In the genomic region with DNA sequence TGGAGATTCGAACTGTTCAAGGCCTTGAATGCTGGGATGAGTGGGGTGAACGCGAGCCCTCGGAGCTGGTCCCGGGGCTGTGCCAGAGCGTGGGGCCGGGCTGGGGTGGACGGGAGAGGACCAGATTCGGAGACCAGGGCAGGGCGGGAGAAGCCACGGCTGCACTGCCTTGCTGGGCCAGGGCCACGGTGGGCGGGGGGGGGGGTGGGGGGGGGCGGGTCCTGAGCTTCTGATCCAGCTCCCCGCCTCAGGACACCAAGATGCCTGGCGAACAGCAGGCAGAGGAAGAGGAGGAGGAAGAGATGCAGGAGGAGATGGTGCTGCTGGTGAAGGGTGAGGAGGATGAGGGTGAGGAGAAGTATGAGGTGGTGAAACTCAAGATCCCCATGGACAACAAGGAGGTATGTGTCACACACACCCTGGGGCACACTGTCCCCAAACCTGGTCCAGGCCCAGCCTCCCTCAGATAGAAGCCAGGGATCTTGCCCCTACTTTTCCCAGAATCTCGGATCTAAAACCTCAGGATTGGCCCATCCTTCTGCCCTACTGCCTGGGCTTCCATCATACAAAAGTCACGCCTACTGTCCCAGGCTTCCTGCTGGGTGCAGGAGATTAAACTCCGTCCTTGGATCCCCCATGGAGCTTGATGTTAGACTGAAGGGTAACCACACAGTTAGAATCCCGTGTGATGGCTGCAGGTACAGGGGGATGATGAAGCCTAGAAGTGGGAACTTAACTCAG, we compare ENCODE assay signal across 9 cellular contexts. TPM values are rescaled to one million over a fixed set of nuclear protein-coding genes. Genes with fewer than 3 reads are reported as not detected.
DNase-seq lines count a peak whose midpoint lies in the region; ATAC-seq, FAIRE-seq and TF ChIP-seq lines count a peak whose summit lies in the region.
"Had no signal": no experiment of that assay in that cellular context is flagged by ENCODE, and none has a peak within 500 bp of the region (broad histone marks: within the 10 kb centered on the region; RNA-seq: fewer than 3 reads in every experiment).

No MANE protein-coding gene starts in this region.

- peak overlapping the region; percentile 72 for H3K4me3 Mint-ChIP-seq in Calu3 (ENCODE audit: low read depth, unreplicated experiment)
- peak overlapping the region; percentile 85 for H3K4me3 Mint-ChIP-seq in type B pancreatic cell

- peak overlapping the region; percentile 46 for H3K9ac ChIP-seq in mammary epithelial cell (ENCODE audit: insufficient read depth, low read length)
- peak overlapping the region; percentile 88 for H3K9ac ChIP-seq in HepG2 (ENCODE audit: insufficient read depth, low read depth, low read length)

- no peak overlapping the region for H3K27ac Mint-ChIP-seq in Calu3 (ENCODE audit: unreplicated experiment)
- H3K27ac Mint-ChIP-seq in type B pancreatic cell: peak overlapping the region; percentile 9

- H3K79me2 ChIP-seq in mammary epithelial cell (ENCODE audit: insufficient read depth, low read length) (peaks cover 10% of the 10 kb centered on the region), HepG2 (ENCODE audit: insufficient read depth, low read length) (peaks cover 9% of the 10 kb centered on the region)

- dilution Hi-C loops in mammary epithelial cell (cut with HindIII; ENCODE audit: low sequenced_read_pairs): no loop called here

- 17% methylated on average over 16 of the region's 20 CpGs for WGBS in mammary epithelial cell (ENCODE audit: low coverage, missing lambda C conversion rate)
- 11% methylated on average over 19 of the region's 20 CpGs for WGBS in HepG2 (ENCODE audit: low lambda C conversion rate)

- H3K36me3 Mint-ChIP-seq in Calu3 (ENCODE audit: insufficient read depth, unreplicated experiment): peaks cover 51% of the 10 kb centered on the region
- H3K36me3 Mint-ChIP-seq in type B pancreatic cell: peaks cover 4% of the 10 kb centered on the region

- ATAC-seq in HG03439 (IDR thresholded peaks at IDR 0.05; ENCODE audit: unreplicated experiment): peak; percentile 22
- no peak; the same call in 1 of the 3 replicates for ATAC-seq in HepG2

- H3K9me3 ChIP-seq in mammary epithelial cell (replicated peaks; ENCODE audit: insufficient read depth, low read length) (no peaks in the 10 kb centered on the region), HepG2 (ENCODE audit: low read length) (no peaks in the 10 kb centered on the region)

- H2AFZ ChIP-seq in mammary epithelial cell (ENCODE audit: low read depth, low read length) (peak overlapping the region; percentile 82), HepG2 (ENCODE audit: low read length) (no peak overlapping the region)

- H3K27ac ChIP-seq in mammary epithelial cell (ENCODE audit: insufficient read depth, low read depth, low read length) (peak overlapping the region; percentile 64), HepG2 (ENCODE audit: extremely low read length, insufficient read depth, low read length) (peak overlapping the region; percentile 85)

- in situ Hi-C loops in mammary epithelial cell (cut with MboI; ENCODE audit: low sequenced_read_pairs in 2 of 2): loop anchor here in 1 of 2 donors (25.0 kb wide), 1 partner anchor 321 kb away; the partner anchor contains the start of genes PPP4C, TBX6 and YPEL3
- in situ Hi-C loops in HepG2 (cut with HindIII; ENCODE audit: extremely low pct_ligation_motif_present, low pct_unique_long_range_greater_than_20kb): no loop called here

- H3K9me3 Mint-ChIP-seq in Calu3 (ENCODE audit: low read depth, unreplicated experiment) (no peaks in the 10 kb centered on the region), type B pancreatic cell (no peaks in the 10 kb centered on the region)

- H4K20me1 ChIP-seq in mammary epithelial cell (ENCODE audit: insufficient read depth, low read length) (no peaks in the 10 kb centered on the region), HepG2 (ENCODE audit: insufficient read depth, low read length) (no peaks in the 10 kb centered on the region)

- TF ChIP-seq CTCF in Calu3 (IDR thresholded peaks at IDR 0.05; ENCODE audit: unreplicated experiment) (no peak), mammary epithelial cell (conservative IDR thresholded peaks at IDR 0.05 in 1 of 2, IDR thresholded peaks at IDR 0.05 in 1 of 2; ENCODE audit: extremely low read depth in 1 of 2, insufficient read depth in 1 of 2, low read depth in 1 of 2, low read length in 2 of 2) (no peak), HepG2 (CRISPR knock-in tag; IDR thresholded peaks at IDR 0.05) (no peak), type B pancreatic cell (conservative IDR thresholded peaks at IDR 0.05) (no peak)

- TF ChIP-seq POLR2A in HepG2 (IDR thresholded peaks at IDR 0.05; ENCODE audit: insufficient read depth in 1 of 2, low read depth in 2 of 2, low read length in 2 of 2): no peak

- TF ChIP-seq RAD21 in HepG2 (CRISPR knock-in tag; IDR thresholded peaks at IDR 0.05): no peak

- POLR2A ChIA-PET in HepG2 (lab: Yijun Ruan, JAX): interaction anchor here (0.6 to 4.9 kb wide), 32 partner anchors 8 to 576 kb away, joined by 3 to 70 read pairs (median 5); partner anchors contain the start of genes ALDOA, CD2BP2, DCTPP1 and SEPTIN1

- intact Hi-C loops in Calu3 (cut with micrococcal nuclease; ENCODE audit: unreplicated experiment) (no loop called here), mammary epithelial cell (cut with micrococcal nuclease) (loop anchor here (2.0 kb wide), 4 partner anchors 39 to 339 kb away; partner anchors contain the start of genes CD2BP2 and TBX6), HepG2 (cut with micrococcal nuclease; ENCODE audit: unreplicated experiment) (loop anchor here (1.0 to 2.0 kb wide), 2 partner anchors 38 to 53 kb away; partner anchors contain the start of genes CD2BP2 and TBC1D10B)

- H3K27me3 ChIP-seq in mammary epithelial cell (ENCODE audit: insufficient read depth, low read length) (no peaks in the 10 kb centered on the region), HepG2 (ENCODE audit: control insufficient read depth in 1 of 2, insufficient read depth in 2 of 2, low read length in 2 of 2) (no peaks in the 10 kb centered on the region)

- H3K4me1 Mint-ChIP-seq in Calu3 (ENCODE audit: low read depth, unreplicated experiment) (peaks cover 31% of the 10 kb centered on the region), type B pancreatic cell (ENCODE audit: unreplicated experiment) (peaks cover 24% of the 10 kb centered on the region)

- no peak for FAIRE-seq in HepG2 (lab: Jason Lieb, UNC)

- H3K4me3 ChIP-seq in mammary epithelial cell (replicated peaks in 1 of 3; ENCODE audit: insufficient read depth in 1 of 3, low read depth in 2 of 3, low read length in 3 of 3) (peak overlapping the region; percentile 48 to 82 (median 82)), HepG2 (replicated peaks in 1 of 3; ENCODE audit: insufficient read depth in 1 of 3, low read depth in 2 of 3, low read length in 3 of 3) (peak overlapping the region; percentile 87 to 96 (median 91))

- TF ChIP-seq EP300 in HepG2 (IDR thresholded peaks at IDR 0.05; ENCODE audit: low read depth in 2 of 2, low read length in 2 of 2) (no peak), HepG2 (CRISPR knock-in tag; IDR thresholded peaks at IDR 0.05; ENCODE audit: borderline replicate concordance) (no peak)

- BruUV-seq in Calu3 (replicated peaks; lab: Mats Ljungman, UMichigan) (no TSS peak), mammary epithelial cell (replicated peaks; lab: Mats Ljungman, UMichigan) (TSS peak; percentile 22), HepG2 (replicated peaks; lab: Mats Ljungman, UMichigan) (TSS peak; percentile 73)

- DNase-seq in Calu3: no peak
- DNase-seq in mammary epithelial cell: no peak
- no peak for DNase-seq in HepG2 (ENCODE audit: low spot score)
- DNase-seq in type B pancreatic cell (ENCODE audit: extremely low spot score, unreplicated experiment): no peak
- no peak for DNase-seq in NK-92 treated with Interleukin-12 subunit alpha and Interleukin-12 subunit beta, amount 100 ng/mL, for 24 hours (lab: John Stamatoyannopoulos, UW)
- no peak for DNase-seq in NCI-H748 treated with DMSO at 0.1 percent for 48 hours (lab: John Stamatoyannopoulos, UW)
- DNase-seq in effector CD4-positive, alpha-beta T cell: no peak

- H3K36me3 ChIP-seq in mammary epithelial cell (ENCODE audit: insufficient read depth, low read length) (no peaks in the 10 kb centered on the region), HepG2 (replicated peaks in 1 of 2; ENCODE audit: control insufficient read depth in 1 of 2, insufficient read depth in 2 of 2, low read length in 2 of 2) (peaks cover 10 to 18% of the 10 kb centered on the region in 2 experiments)

- H3K4me2 ChIP-seq in mammary epithelial cell (ENCODE audit: insufficient read depth, low read depth, low read length): peak overlapping the region; percentile 76
- H3K4me2 ChIP-seq in HepG2 (ENCODE audit: low read depth, low read length): peak overlapping the region; percentile 93

- CTCF ChIA-PET in Calu3 (lab: Charles Lee) (interaction anchor here (0.5 to 2.0 kb wide), 8 partner anchors 10 to 316 kb away, joined by 3 to 13 read pairs (median 4); partner anchors contain the start of genes DCTPP1, TBC1D10B, TBX6 and ZNF48), mammary epithelial cell (lab: Charles Lee; ENCODE audit: low non-redundant PET) (no interaction called here), HepG2 (lab: Yijun Ruan, JAX; ENCODE audit: low intra/inter-chr PET ratio, low total read pairs) (interaction anchor here (0.7 to 2.3 kb wide), 2 partner anchors 12 kb away, joined by 3 to 20 read pairs; partner anchors contain the start of gene ZNF48)

- H3K27me3 Mint-ChIP-seq in Calu3 (ENCODE audit: unreplicated experiment) (no peaks in the 10 kb centered on the region), type B pancreatic cell (no peaks in the 10 kb centered on the region)

- peaks cover 12% of the 10 kb centered on the region for H3K4me1 ChIP-seq in mammary epithelial cell (ENCODE audit: insufficient read depth, low read length)
- peaks cover 32% of the 10 kb centered on the region for H3K4me1 ChIP-seq in HepG2 (ENCODE audit: insufficient read depth, low read length)

RNA-seq across cellular contexts. Expression of gene ZNF771, which starts 0.6 kb away (rescaled TPM):
- total RNA-seq in Calu3 (2022) (11.3 and 12.2 TPM in 2 replicates), mammary epithelial cell (1 to 10 TPM; 6.3 to 6.5 TPM), HepG2 (2016; rRNA removed; fragmentation: Illumina TruSeq; extraction: Trizol) (10.9 and 11.8 TPM in 2 replicates), type B pancreatic cell (ENCODE audit: low replicate concordance) (4.7 and 15.5 TPM in 2 replicates)
- polyA plus RNA-seq in mammary epithelial cell (3.3 TPM), HepG2 (2011; rRNA removed) (5.0 and 5.4 TPM in 2 replicates)
- not detected for polyA minus RNA-seq in mammary epithelial cell
- 8.8 and 9.7 TPM in 2 replicates for total RNA-seq in HepG2 (2016; cell fraction: cytosol; rRNA removed; fragmentation: Illumina TruSeq; extraction: Trizol; ENCODE audit: low read depth)
- total RNA-seq in HepG2 (2016; cell fraction: insoluble cytoplasmic fraction; rRNA removed; fragmentation: Illumina TruSeq; extraction: Trizol): 9.0 and 10.5 TPM in 2 replicates
- 14.5 and 14.9 TPM in 2 replicates for total RNA-seq in HepG2 (2016; cell fraction: membrane; rRNA removed; fragmentation: Illumina TruSeq; extraction: Trizol)
- total RNA-seq in HepG2 (2016; cell fraction: nucleus; rRNA removed; fragmentation: Illumina TruSeq; extraction: Trizol): 5.7 and 6.4 TPM in 2 replicates
- polyA plus RNA-seq in HepG2 (2011; cell fraction: cytosol; rRNA removed): 6.7 and 15.5 TPM in 2 replicates
- polyA plus RNA-seq in HepG2 (2011; cell fraction: nucleus; rRNA removed): 11.2 and 15.1 TPM in 2 replicates
- 2.3 and 2.7 TPM in 2 replicates for polyA plus RNA-seq in HepG2 (2012)
- polyA plus RNA-seq in HepG2 (2016; cell fraction: cytosol; fragmentation: Illumina TruSeq; extraction: Trizol; ENCODE audit: low read depth): 8.8 and 9.4 TPM in 2 replicates
- polyA plus RNA-seq in HepG2 (2016; cell fraction: insoluble cytoplasmic fraction; fragmentation: Illumina TruSeq; extraction: Trizol; ENCODE audit: low read depth): 8.3 and 10.8 TPM in 2 replicates
- 10.9 and 11.1 TPM in 2 replicates for polyA plus RNA-seq in HepG2 (2016; cell fraction: membrane; fragmentation: Illumina TruSeq; extraction: Trizol; ENCODE audit: low read depth)
- 9.1 and 10.0 TPM in 2 replicates for polyA plus RNA-seq in HepG2 (2016; cell fraction: nucleus; fragmentation: Illumina TruSeq; extraction: Trizol; ENCODE audit: insufficient read depth, low read depth)
- 4.1 and 9.1 TPM in 2 replicates for polyA minus RNA-seq in HepG2 (2011; rRNA and poly(A)+ RNA removed; ENCODE audit: low replicate concordance)
- polyA minus RNA-seq in HepG2 (2011; cell fraction: cytosol; rRNA and poly(A)+ RNA removed): 4.6 and 5.6 TPM in 2 replicates
- polyA minus RNA-seq in HepG2 (2011; cell fraction: nucleus; rRNA and poly(A)+ RNA removed): 5.3 and 5.4 TPM in 2 replicates

RNA-seq across cellular contexts. Expression of gene ZNF48, which starts 12.7 kb away (rescaled TPM):
- 21.2 and 24.8 TPM in 2 replicates for total RNA-seq in Calu3 (2022)
- 10 to 100 TPM in 1 of 2 donors, 1 to 10 TPM in 1; 8.8 to 17.7 TPM for total RNA-seq in mammary epithelial cell
- polyA plus RNA-seq in mammary epithelial cell: 4.7 TPM
- 17.0 TPM for polyA minus RNA-seq in mammary epithelial cell
- total RNA-seq in HepG2 (2016; rRNA removed; fragmentation: Illumina TruSeq; extraction: Trizol): 10.9 and 12.3 TPM in 2 replicates
- 2.3 and 2.9 TPM in 2 replicates for total RNA-seq in HepG2 (2016; cell fraction: cytosol; rRNA removed; fragmentation: Illumina TruSeq; extraction: Trizol; ENCODE audit: low read depth)
- total RNA-seq in HepG2 (2016; cell fraction: insoluble cytoplasmic fraction; rRNA removed; fragmentation: Illumina TruSeq; extraction: Trizol): 10.9 and 12.6 TPM in 2 replicates
- 8.8 and 8.9 TPM in 2 replicates for total RNA-seq in HepG2 (2016; cell fraction: membrane; rRNA removed; fragmentation: Illumina TruSeq; extraction: Trizol)
- 5.4 and 7.9 TPM in 2 replicates for total RNA-seq in HepG2 (2016; cell fraction: nucleus; rRNA removed; fragmentation: Illumina TruSeq; extraction: Trizol)
- polyA plus RNA-seq in HepG2 (2011; rRNA removed): 9.9 and 11.7 TPM in 2 replicates
- 7.8 and 10.1 TPM in 2 replicates for polyA plus RNA-seq in HepG2 (2011; cell fraction: cytosol; rRNA removed)
- polyA plus RNA-seq in HepG2 (2011; cell fraction: nucleus; rRNA removed): 9.4 and 11.4 TPM in 2 replicates
- 7.7 and 10.5 TPM in 2 replicates for polyA plus RNA-seq in HepG2 (2012)
- polyA plus RNA-seq in HepG2 (2016; cell fraction: cytosol; fragmentation: Illumina TruSeq; extraction: Trizol; ENCODE audit: low read depth): 2.1 and 2.6 TPM in 2 replicates
- 11.0 and 11.9 TPM in 2 replicates for polyA plus RNA-seq in HepG2 (2016; cell fraction: insoluble cytoplasmic fraction; fragmentation: Illumina TruSeq; extraction: Trizol; ENCODE audit: low read depth)
- 5.4 and 6.0 TPM in 2 replicates for polyA plus RNA-seq in HepG2 (2016; cell fraction: membrane; fragmentation: Illumina TruSeq; extraction: Trizol; ENCODE audit: low read depth)
- polyA plus RNA-seq in HepG2 (2016; cell fraction: nucleus; fragmentation: Illumina TruSeq; extraction: Trizol; ENCODE audit: insufficient read depth, low read depth): 11.3 and 12.2 TPM in 2 replicates
- polyA minus RNA-seq in HepG2 (2011; rRNA and poly(A)+ RNA removed; ENCODE audit: low replicate concordance): 7.6 and 12.0 TPM in 2 replicates
- 4.8 and 5.3 TPM in 2 replicates for polyA minus RNA-seq in HepG2 (2011; cell fraction: cytosol; rRNA and poly(A)+ RNA removed)
- 4.1 and 5.0 TPM in 2 replicates for polyA minus RNA-seq in HepG2 (2011; cell fraction: nucleus; rRNA and poly(A)+ RNA removed)
- total RNA-seq in type B pancreatic cell (ENCODE audit: low replicate concordance): 14.5 and 21.1 TPM in 2 replicates

RNA-seq across cellular contexts. Expression of gene DCTPP1, which starts 21.9 kb away (rescaled TPM):
- 120 and 124 TPM in 2 replicates for total RNA-seq in Calu3 (2022)
- total RNA-seq in mammary epithelial cell: 10 to 100 TPM; 23.3 to 72.8 TPM
- polyA plus RNA-seq in mammary epithelial cell: 111 TPM
- 42.4 TPM for polyA minus RNA-seq in mammary epithelial cell
- 74.4 and 105 TPM in 2 replicates for total RNA-seq in HepG2 (2016; rRNA removed; fragmentation: Illumina TruSeq; extraction: Trizol)
- 44.2 and 47.1 TPM in 2 replicates for total RNA-seq in HepG2 (2016; cell fraction: cytosol; rRNA removed; fragmentation: Illumina TruSeq; extraction: Trizol; ENCODE audit: low read depth)
- total RNA-seq in HepG2 (2016; cell fraction: insoluble cytoplasmic fraction; rRNA removed; fragmentation: Illumina TruSeq; extraction: Trizol): 74.5 and 96.6 TPM in 2 replicates
- 77.2 and 80.8 TPM in 2 replicates for total RNA-seq in HepG2 (2016; cell fraction: membrane; rRNA removed; fragmentation: Illumina TruSeq; extraction: Trizol)
- 30.8 and 32.7 TPM in 2 replicates for total RNA-seq in HepG2 (2016; cell fraction: nucleus; rRNA removed; fragmentation: Illumina TruSeq; extraction: Trizol)
- 52.9 and 54.8 TPM in 2 replicates for polyA plus RNA-seq in HepG2 (2011; rRNA removed)
- 58.6 and 70.5 TPM in 2 replicates for polyA plus RNA-seq in HepG2 (2011; cell fraction: cytosol; rRNA removed)
- polyA plus RNA-seq in HepG2 (2011; cell fraction: nucleus; rRNA removed): 16.9 and 17.1 TPM in 2 replicates
- 49.0 and 54.0 TPM in 2 replicates for polyA plus RNA-seq in HepG2 (2012)
- polyA plus RNA-seq in HepG2 (2016; cell fraction: cytosol; fragmentation: Illumina TruSeq; extraction: Trizol; ENCODE audit: low read depth): 63.8 and 69.5 TPM in 2 replicates
- 138 and 146 TPM in 2 replicates for polyA plus RNA-seq in HepG2 (2016; cell fraction: insoluble cytoplasmic fraction; fragmentation: Illumina TruSeq; extraction: Trizol; ENCODE audit: low read depth)
- polyA plus RNA-seq in HepG2 (2016; cell fraction: membrane; fragmentation: Illumina TruSeq; extraction: Trizol; ENCODE audit: low read depth): 69.5 and 71.6 TPM in 2 replicates
- 49.9 and 56.9 TPM in 2 replicates for polyA plus RNA-seq in HepG2 (2016; cell fraction: nucleus; fragmentation: Illumina TruSeq; extraction: Trizol; ENCODE audit: insufficient read depth, low read depth)
- polyA minus RNA-seq in HepG2 (2011; rRNA and poly(A)+ RNA removed; ENCODE audit: low replicate concordance): 36.0 and 50.1 TPM in 2 replicates
- polyA minus RNA-seq in HepG2 (2011; cell fraction: cytosol; rRNA and poly(A)+ RNA removed): 16.2 and 24.3 TPM in 2 replicates
- polyA minus RNA-seq in HepG2 (2011; cell fraction: nucleus; rRNA and poly(A)+ RNA removed): 5.3 and 7.0 TPM in 2 replicates
- 41.8 and 62.1 TPM in 2 replicates for total RNA-seq in type B pancreatic cell (ENCODE audit: low replicate concordance)

RNA-seq across cellular contexts. Expression of gene SEPTIN1, which starts 25.6 kb away (rescaled TPM):
- total RNA-seq in Calu3 (2022) (1.5 and 1.9 TPM in 2 replicates), mammary epithelial cell (1 to 10 TPM in 1 of 2 donors, not detected in 1; 2.0 TPM), HepG2 (2016; rRNA removed; fragmentation: Illumina TruSeq; extraction: Trizol) (0.18 and 0.27 TPM in 2 replicates), type B pancreatic cell (ENCODE audit: low replicate concordance) (1.4 and 2.3 TPM in 2 replicates)
- polyA plus RNA-seq in mammary epithelial cell (0.03 TPM), HepG2 (2011; rRNA removed) (0.67 and 0.94 TPM in 2 replicates)
- not detected for polyA minus RNA-seq in mammary epithelial cell
- total RNA-seq in HepG2 (2016; cell fraction: cytosol; rRNA removed; fragmentation: Illumina TruSeq; extraction: Trizol; ENCODE audit: low read depth): 0.18 and 0.51 TPM in 2 replicates
- 0.17 and 0.18 TPM in 2 replicates for total RNA-seq in HepG2 (2016; cell fraction: insoluble cytoplasmic fraction; rRNA removed; fragmentation: Illumina TruSeq; extraction: Trizol)
- total RNA-seq in HepG2 (2016; cell fraction: membrane; rRNA removed; fragmentation: Illumina TruSeq; extraction: Trizol): 0.28 and 0.68 TPM in 2 replicates
- not detected in 2 replicates for total RNA-seq in HepG2 (2016; cell fraction: nucleus; rRNA removed; fragmentation: Illumina TruSeq; extraction: Trizol)
- polyA plus RNA-seq in HepG2 (2011; cell fraction: cytosol; rRNA removed): 0.56 and 0.76 TPM in 2 replicates
- polyA plus RNA-seq in HepG2 (2011; cell fraction: nucleus; rRNA removed): 1.0 and 1.3 TPM in 2 replicates
- 1.1 and 1.7 TPM in 2 replicates for polyA plus RNA-seq in HepG2 (2012)
- polyA plus RNA-seq in HepG2 (2016; cell fraction: cytosol; fragmentation: Illumina TruSeq; extraction: Trizol; ENCODE audit: low read depth): 4.2 and 4.6 TPM in 2 replicates
- 0.76 and 0.85 TPM in 2 replicates for polyA plus RNA-seq in HepG2 (2016; cell fraction: insoluble cytoplasmic fraction; fragmentation: Illumina TruSeq; extraction: Trizol; ENCODE audit: low read depth)
- 3.3 and 3.8 TPM in 2 replicates for polyA plus RNA-seq in HepG2 (2016; cell fraction: membrane; fragmentation: Illumina TruSeq; extraction: Trizol; ENCODE audit: low read depth)
- 0.65 and 1.1 TPM in 2 replicates for polyA plus RNA-seq in HepG2 (2016; cell fraction: nucleus; fragmentation: Illumina TruSeq; extraction: Trizol; ENCODE audit: insufficient read depth, low read depth)
- polyA minus RNA-seq in HepG2 (2011; rRNA and poly(A)+ RNA removed; ENCODE audit: low replicate concordance): 0.24 TPM in 1 of 2 replicates, not detected in the other
- polyA minus RNA-seq in HepG2 (2011; cell fraction: cytosol; rRNA and poly(A)+ RNA removed): not detected in 2 replicates
- 0.13 TPM in 1 of 2 replicates, not detected in the other for polyA minus RNA-seq in HepG2 (2011; cell fraction: nucleus; rRNA and poly(A)+ RNA removed)

RNA-seq across cellular contexts. Expression of gene MYL11, which starts 33.4 kb away (rescaled TPM):
- not detected in 2 replicates for total RNA-seq in Calu3 (2022)
- total RNA-seq in mammary epithelial cell: not detected
- polyA plus RNA-seq in mammary epithelial cell: 0.29 TPM
- polyA minus RNA-seq in mammary epithelial cell: not detected
- total RNA-seq in HepG2 (2016; rRNA removed; fragmentation: Illumina TruSeq; extraction: Trizol): not detected in 2 replicates
- not detected in 2 replicates for total RNA-seq in HepG2 (2016; cell fraction: cytosol; rRNA removed; fragmentation: Illumina TruSeq; extraction: Trizol; ENCODE audit: low read depth)
- not detected in 2 replicates for total RNA-seq in HepG2 (2016; cell fraction: insoluble cytoplasmic fraction; rRNA removed; fragmentation: Illumina TruSeq; extraction: Trizol)
- total RNA-seq in HepG2 (2016; cell fraction: membrane; rRNA removed; fragmentation: Illumina TruSeq; extraction: Trizol): 0.62 TPM in 1 of 2 replicates, not detected in the other
- not detected in 2 replicates for total RNA-seq in HepG2 (2016; cell fraction: nucleus; rRNA removed; fragmentation: Illumina TruSeq; extraction: Trizol)
- polyA plus RNA-seq in HepG2 (2011; rRNA removed): not detected in 2 replicates
- polyA plus RNA-seq in HepG2 (2011; cell fraction: cytosol; rRNA removed): not detected in 2 replicates
- not detected in 2 replicates for polyA plus RNA-seq in HepG2 (2011; cell fraction: nucleus; rRNA removed)
- not detected in 2 replicates for polyA plus RNA-seq in HepG2 (2012)
- 0.72 and 1.3 TPM in 2 replicates for polyA plus RNA-seq in HepG2 (2016; cell fraction: cytosol; fragmentation: Illumina TruSeq; extraction: Trizol; ENCODE audit: low read depth)
- not detected in 2 replicates for polyA plus RNA-seq in HepG2 (2016; cell fraction: insoluble cytoplasmic fraction; fragmentation: Illumina TruSeq; extraction: Trizol; ENCODE audit: low read depth)
- 0.87 TPM in 1 of 2 replicates, not detected in the other for polyA plus RNA-seq in HepG2 (2016; cell fraction: membrane; fragmentation: Illumina TruSeq; extraction: Trizol; ENCODE audit: low read depth)
- not detected in 2 replicates for polyA plus RNA-seq in HepG2 (2016; cell fraction: nucleus; fragmentation: Illumina TruSeq; extraction: Trizol; ENCODE audit: insufficient read depth, low read depth)
- not detected in 2 replicates for polyA minus RNA-seq in HepG2 (2011; rRNA and poly(A)+ RNA removed; ENCODE audit: low replicate concordance)
- polyA minus RNA-seq in HepG2 (2011; cell fraction: cytosol; rRNA and poly(A)+ RNA removed): not detected in 2 replicates
- not detected in 2 replicates for polyA minus RNA-seq in HepG2 (2011; cell fraction: nucleus; rRNA and poly(A)+ RNA removed)
- total RNA-seq in type B pancreatic cell (ENCODE audit: low replicate concordance): 10.4 and 21.7 TPM in 2 replicates
- total RNA-seq: T-helper 1 cell treated with Interleukin-12 subunit alpha and Interleukin-12 subunit beta and Interleukin-4 antibody, amounts not matched to agents 30 ng/mL and 1 ng/mL, for 36 hours had no signal
